8 cellular contexts compared by ENCODE assay signal in the genomic region with DNA sequence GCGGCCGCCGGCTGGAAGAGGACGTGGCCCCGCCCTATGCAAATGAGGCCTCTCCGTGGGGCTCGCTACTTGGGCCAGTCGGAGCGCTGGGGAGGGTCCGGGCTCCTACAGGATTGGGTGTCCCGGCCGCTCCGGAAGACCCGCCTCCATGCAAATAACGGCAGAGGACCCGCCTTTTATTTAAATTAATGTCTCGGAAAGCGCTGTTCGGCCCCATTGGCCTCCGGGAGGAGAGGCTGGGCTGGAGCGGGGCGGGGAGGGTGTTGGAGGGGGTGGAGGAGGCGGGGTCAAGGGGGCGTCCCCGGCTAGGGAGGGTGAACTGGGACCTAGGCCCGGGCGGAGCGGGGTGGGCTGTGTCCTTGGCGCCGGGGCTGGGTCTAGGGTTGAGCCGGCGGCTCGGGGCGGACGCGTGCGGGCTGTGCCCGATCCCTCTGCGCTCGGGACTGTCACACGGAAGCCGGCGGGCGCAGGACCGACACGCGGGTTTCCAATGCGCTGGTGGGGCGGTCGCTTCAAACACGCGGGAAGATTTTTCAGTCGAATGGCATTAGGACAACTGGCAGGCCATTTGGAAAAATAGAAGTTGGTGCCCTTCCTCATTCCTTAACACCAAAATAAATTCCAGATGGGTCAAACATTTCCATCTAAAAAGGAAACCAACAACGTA. TPM values are rescaled to one million over a fixed set of nuclear protein-coding genes. Genes with fewer than 3 reads are reported as not detected.
DNase-seq lines count a peak whose midpoint lies in the region; ATAC-seq, FAIRE-seq and TF ChIP-seq lines count a peak whose summit lies in the region.

No MANE protein-coding gene starts in this region.

- H3K36me3 ChIP-seq in adipocyte (ENCODE audit: control insufficient read depth, insufficient read depth, low read length, severe bottlenecking) = peaks cover 29% of the 10 kb centered on the region
- H3K36me3 ChIP-seq in heart left ventricle = peaks cover 0 to 34% (median 28%) of the 10 kb centered on the region in 9 donors

- TF ChIP-seq POLR2A in GM12891 (IDR thresholded peaks at IDR 0.05; ENCODE audit: low read depth, low read length) (no peak), heart left ventricle (IDR thresholded peaks at IDR 0.05) (peak; percentile 34 to 82)

- TF ChIP-seq CTCF in heart left ventricle (IDR thresholded peaks at IDR 0.05) (peak in 1 of 12 donors; percentile 7), type B pancreatic cell (conservative IDR thresholded peaks at IDR 0.05) (no peak)

- peak; percentile 97 for DNase-seq in GM12891 (ENCODE audit: insufficient read length, low spot score)
- peak; percentile 93 for DNase-seq in NCI-H1417 treated with DMSO at 0.1 percent for 48 hours (lab: John Stamatoyannopoulos, UW)
- DNase-seq in SW 1271 (lab: John Stamatoyannopoulos, UW) = peak; percentile 96 to 97
- peak; percentile 100 for DNase-seq in adipocyte (ENCODE audit: low read depth)
- peak; percentile 99 to 100 (median 99) for DNase-seq in heart left ventricle
- DNase-seq in pons (ENCODE audit: low spot score) = peak; percentile 99
- DNase-seq in type B pancreatic cell (ENCODE audit: extremely low spot score, unreplicated experiment) = peak; percentile 97

- no peaks in the 10 kb centered on the region for H3K9me3 Mint-ChIP-seq in type B pancreatic cell

- H3K4me3 Mint-ChIP-seq in type B pancreatic cell = peak overlapping the region; percentile 91

- H3K9ac ChIP-seq in adipocyte (ENCODE audit: low read length) = peak overlapping the region; percentile 89

- H3K27me3 ChIP-seq in adipocyte (replicated peaks; ENCODE audit: control insufficient read depth, insufficient read depth, low read length) (no peaks in the 10 kb centered on the region), heart left ventricle (no peaks in the 10 kb centered on the region)

- H3K27ac Mint-ChIP-seq in type B pancreatic cell = peak overlapping the region; percentile 73

- no peaks in the 10 kb centered on the region for H3K36me3 Mint-ChIP-seq in type B pancreatic cell

- FAIRE-seq in GM12891 (lab: Jason Lieb, UNC) = peak; percentile 90

- H3K4me1 Mint-ChIP-seq in type B pancreatic cell (ENCODE audit: unreplicated experiment) = peaks cover 10% of the 10 kb centered on the region

- H3K4me3 ChIP-seq in adipocyte (ENCODE audit: low read length) = peak overlapping the region; percentile 78
- peak overlapping the region; percentile 69 to 98 (median 87) for H3K4me3 ChIP-seq in heart left ventricle

- peak overlapping the region; percentile 82 to 97 (median 92) for H3K27ac ChIP-seq in heart left ventricle

- H3K9me3 ChIP-seq in adipocyte (ENCODE audit: control insufficient read depth, low read length) (no peaks in the 10 kb centered on the region), heart left ventricle (no peaks in the 10 kb centered on the region)

- WGBS in heart left ventricle, 4 donors = 0 to 1% (median 0%) methylated on average over 34 to 54 of the region's 54 CpGs

- intact Hi-C loops in heart left ventricle (cut with DNase I) = loop anchor here in 8 of 10 donors (1.0 to 5.0 kb wide), 6 partner anchors 35 to 120 kb away; partner anchors contain the start of genes POLD2 (in 8 of the 8), DBNL (in 1 of the 8) and YKT6 (in 1 of the 8)

- H3K4me1 ChIP-seq in adipocyte (ENCODE audit: control insufficient read depth, insufficient read depth, low read length) (peaks cover 42% of the 10 kb centered on the region), heart left ventricle (peaks cover 0 to 53% (median 26%) of the 10 kb centered on the region in 12 donors)

- peak; percentile 96 for ATAC-seq in HG02798 (IDR thresholded peaks at IDR 0.05; ENCODE audit: poor library complexity, unreplicated experiment)
- ATAC-seq in heart left ventricle = peak; percentile 93 to 96 (median 95)

- no peaks in the 10 kb centered on the region for H3K27me3 Mint-ChIP-seq in type B pancreatic cell

TF ChIP-seq in GM12891, 5 proteins besides CTCF, POLR2A, EP300 and RAD21:
- TF ChIP-seq POLR2AphosphoS5 (IDR thresholded peaks at IDR 0.05; ENCODE audit: low read depth, low read length) (no peak; the same call in 1 of the 2 replicates), TAF1 (IDR thresholded peaks at IDR 0.05; ENCODE audit: low read depth, low read length) (no peak), SPI1 (IDR thresholded peaks at IDR 0.05; ENCODE audit: low read depth, low read length) (no peak), PAX5 (IDR thresholded peaks at IDR 0.05; ENCODE audit: insufficient read depth, low read length, severe bottlenecking) (no peak), POU2F2 (IDR thresholded peaks at IDR 0.05; ENCODE audit: low read depth, low read length) (peak; percentile 95)

RNA-seq across cellular contexts. Expression of gene POLM, which starts 0.3 kb away (rescaled TPM):
- polyA plus RNA-seq in GM12891 (2012; ENCODE audit: low read depth, missing spikeins) = 13.2 TPM
- total RNA-seq in heart left ventricle (10 to 100 TPM; 10.1 to 24.3 (median 14.0) TPM), type B pancreatic cell (ENCODE audit: low replicate concordance) (25.2 and 27.2 TPM in 2 replicates)
- 10 to 100 TPM; 10.3 to 13.7 TPM for polyA plus RNA-seq in heart left ventricle

RNA-seq across cellular contexts. Expression of gene PGAM2, which starts 17.3 kb away (rescaled TPM):
- not detected for polyA plus RNA-seq in GM12891 (2012; ENCODE audit: low read depth, missing spikeins)
- total RNA-seq in heart left ventricle (1,000 to 10,000 TPM in 1 of 9 donors, 100 to 1,000 TPM in 8; 300 to 1,183 (median 555) TPM), type B pancreatic cell (ENCODE audit: low replicate concordance) (0.57 and 0.72 TPM in 2 replicates)
- 1,000 to 10,000 TPM in 1 of 2 donors, 100 to 1,000 TPM in 1; 242 to 2,064 TPM for polyA plus RNA-seq in heart left ventricle

RNA-seq across cellular contexts. Expression of gene AEBP1, which starts 21.5 kb away (rescaled TPM):
- polyA plus RNA-seq in GM12891 (2012; ENCODE audit: low read depth, missing spikeins) = 0.71 TPM
- total RNA-seq in heart left ventricle (10 to 100 TPM; 15.2 to 51.1 (median 25.4) TPM), type B pancreatic cell (ENCODE audit: low replicate concordance) (5.0 and 64.1 TPM in 2 replicates)
- 10 to 100 TPM; 10.9 to 20.2 TPM for polyA plus RNA-seq in heart left ventricle

RNA-seq across cellular contexts. Expression of gene DBNL, which starts 38.2 kb away (rescaled TPM):
- 92.7 TPM for polyA plus RNA-seq in GM12891 (2012; ENCODE audit: low read depth, missing spikeins)
- 10 to 100 TPM; 29.9 to 76.7 (median 42.9) TPM for total RNA-seq in heart left ventricle
- polyA plus RNA-seq in heart left ventricle = 10 to 100 TPM; 39.3 to 86.3 TPM
- 62.8 and 71.7 TPM in 2 replicates for total RNA-seq in type B pancreatic cell (ENCODE audit: low replicate concordance)

RNA-seq across cellular contexts. Expression of gene POLD2, which starts 40.7 kb away (rescaled TPM):
- polyA plus RNA-seq in GM12891 (2012; ENCODE audit: low read depth, missing spikeins) = 117 TPM
- total RNA-seq in heart left ventricle (100 to 1,000 TPM in 1 of 9 donors, 10 to 100 TPM in 8; 74.1 to 150 (median 89.2) TPM), type B pancreatic cell (ENCODE audit: low replicate concordance) (122 and 142 TPM in 2 replicates)
- polyA plus RNA-seq in heart left ventricle = 100 to 1,000 TPM in 1 of 2 donors, 10 to 100 TPM in 1; 67.0 to 176 TPM

Comparison
In these comparisons a context has a peak if more than half of its experiments do, and no peak if none do; other contexts are left out.
1. Peak in every context shown above with its lines: DNase-seq, ATAC-seq, H3K4me3 ChIP-seq and H3K27ac ChIP-seq.
2. RNA of gene PGAM2, which starts 17.3 kb away (total RNA-seq): 300 to 1,183 TPM in heart left ventricle; 0.57 to 0.72 TPM in type B pancreatic cell; every median in the first group is over 100 times any median in the second.